ENCODE assay signal across 9 cellular contexts in the genomic region with DNA sequence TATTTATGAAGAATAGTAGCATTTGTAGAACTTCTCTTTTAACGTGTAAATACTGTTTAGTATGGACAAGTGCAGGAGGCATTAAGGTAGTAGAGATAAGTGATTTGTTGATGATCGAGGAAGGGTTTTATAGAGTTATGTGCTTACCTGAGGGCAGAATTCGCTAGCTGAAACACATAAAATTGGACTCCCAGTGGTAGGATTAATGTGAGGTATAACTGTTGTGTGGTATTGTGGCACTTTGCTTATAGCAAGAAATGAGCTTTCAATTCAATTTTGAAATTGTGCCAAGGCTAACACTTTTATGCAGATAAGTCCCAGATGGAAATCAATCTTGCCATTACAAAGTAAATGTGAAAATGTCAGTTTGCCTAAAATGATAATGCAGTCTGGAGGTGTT. TPM values are rescaled to one million over a fixed set of nuclear protein-coding genes. Genes with fewer than 3 reads are reported as not detected.
DNase-seq lines count a peak whose midpoint lies in the region; ATAC-seq, FAIRE-seq and TF ChIP-seq lines count a peak whose summit lies in the region.
"Had no signal": no experiment of that assay in that cellular context is flagged by ENCODE, and none has a peak within 500 bp of the region (broad histone marks: within the 10 kb centered on the region; RNA-seq: fewer than 3 reads in every experiment).

No MANE protein-coding gene starts in this region.

- no peak overlapping the region for H3K23ac ChIP-seq in mesendoderm (ENCODE audit: low read length)

- H3K79me1 ChIP-seq in mesendoderm (ENCODE audit: low read length), result peaks cover 9% of the 10 kb centered on the region

- no peak overlapping the region for H3K18ac ChIP-seq in mesendoderm (ENCODE audit: low read length)

- no peaks in the 10 kb centered on the region for H3K9me3 ChIP-seq in A549

- peak overlapping the region; percentile 86 for H3K4me2 ChIP-seq in A549
- peak overlapping the region; percentile 26 for H3K4me2 ChIP-seq in mesendoderm (ENCODE audit: low read length)

- no peak for TF ChIP-seq POLR2A in A549 (IDR thresholded peaks at IDR 0.05; ENCODE audit: low read length)

- no peaks in the 10 kb centered on the region for H3K36me3 ChIP-seq in mesendoderm (ENCODE audit: control insufficient read depth, insufficient read depth, low read length)

- POLR2A ChIA-PET in A549 (lab: Yijun Ruan, JAX), result no interaction called here

- H3K4ac ChIP-seq in mesendoderm (ENCODE audit: low read depth, low read length), result no peak overlapping the region

- no peaks in the 10 kb centered on the region for H3K27me3 ChIP-seq in mesendoderm (ENCODE audit: insufficient read depth, low read length, poor library complexity)

- H3K79me2 ChIP-seq in mesendoderm (ENCODE audit: control insufficient read depth, insufficient read depth, low read length), result peaks cover 31% of the 10 kb centered on the region

- DNase-seq in A549 (ENCODE audit: low read depth in 1 of 2, low spot score in 1 of 2), result no peak
- no peak for DNase-seq in HFF-Myc (ENCODE audit: extremely low read depth, low read depth)
- peak; percentile 11 for DNase-seq in astrocyte of the spinal cord (ENCODE audit: low read depth, low spot score)
- DNase-seq in mesendoderm, result no peak
- DNase-seq in retina, result no peak
- no peak for DNase-seq in AG08395 (ENCODE audit: low spot score)

- H3K9ac ChIP-seq in mesendoderm (ENCODE audit: low read length), result peak overlapping the region; percentile 35

- H3K4me3 ChIP-seq in A549 (peak overlapping the region; percentile 90), HFF-Myc (replicated peaks; ENCODE audit: low read depth, low read length) (peak overlapping the region; percentile 69), astrocyte of the spinal cord (ENCODE audit: low read depth, low read length) (peak overlapping the region; percentile 82), mesendoderm (ENCODE audit: low read length) (no peak overlapping the region)

- no peak for TF ChIP-seq EP300 in A549 (IDR thresholded peaks at IDR 0.05)

- in situ Hi-C loops in astrocyte of the spinal cord (cut with HindIII; ENCODE audit: low sequenced_read_pairs), result no loop called here

- H2BK15ac ChIP-seq in mesendoderm (replicated peaks; ENCODE audit: low read depth), result no peak overlapping the region

- no peak overlapping the region for H2BK120ac ChIP-seq in mesendoderm (ENCODE audit: low read depth, low read length)

- TF ChIP-seq CTCF in A549 (IDR thresholded peaks at IDR 0.05) (no peak), HFF-Myc (IDR thresholded peaks at IDR 0.05; ENCODE audit: low read depth, low read length, missing control alignments) (no peak), astrocyte of the spinal cord (IDR thresholded peaks at IDR 0.05; ENCODE audit: low read depth, low read length) (no peak)

- ATAC-seq in A549 (no peak), HG03025 (IDR thresholded peaks at IDR 0.05; ENCODE audit: low FRiP score, unreplicated experiment) (no peak), GM18520 (IDR thresholded peaks at IDR 0.05; ENCODE audit: unreplicated experiment) (no peak)

- no peak for FAIRE-seq in A549 (lab: Jason Lieb, UNC)
- FAIRE-seq: TTC549 had no signal

- no peak overlapping the region for H2BK5ac ChIP-seq in mesendoderm (ENCODE audit: low read length)

- no peak overlapping the region for H4K8ac ChIP-seq in mesendoderm (ENCODE audit: low read depth, low read length)

- WGBS in A549 (ENCODE audit: missing lambda C conversion rate), result 38% methylated on average over 3 of the region's 3 CpGs
- WGBS in mesendoderm (ENCODE audit: extremely low coverage, insufficient coverage, low lambda C conversion rate), result 100% methylated on average over 1 of the region's 3 CpGs

- peak overlapping the region in 1 of 2 experiments; percentile 95; a peak in 3 of 6 replicates for H3K27ac ChIP-seq in A549
- H3K27ac ChIP-seq in mesendoderm (ENCODE audit: low read depth, low read length), result no peak overlapping the region

- peak overlapping the region; percentile 73 for H3K56ac ChIP-seq in mesendoderm (ENCODE audit: low read length)

- H2AK5ac ChIP-seq in mesendoderm (ENCODE audit: low read length), result no peak overlapping the region

- CTCF ChIA-PET in A549 (lab: Yijun Ruan, JAX), result interaction anchor here (0.9 to 1.9 kb wide), 4 partner anchors 21 to 226 kb away, joined by 3 to 5 read pairs (median 4); no protein-coding TSS in a partner anchor

- H4K5ac ChIP-seq in mesendoderm (ENCODE audit: low read length), result no peak overlapping the region

- TF ChIP-seq RAD21 in A549 (conservative IDR thresholded peaks at IDR 0.05 in 1 of 2, IDR thresholded peaks at IDR 0.05 in 1 of 2), result no peak

- H3K4me1 ChIP-seq in A549 (peaks cover 38% of the 10 kb centered on the region; the same call in 2 of the 3 replicates), mesendoderm (ENCODE audit: control insufficient read depth, low read depth, low read length) (peaks cover 2% of the 10 kb centered on the region)

TF ChIP-seq in A549, 52 proteins besides CTCF, POLR2A, EP300 and RAD21:
- TF ChIP-seq NFE2L2 (conservative IDR thresholded peaks at IDR 0.05; ENCODE audit: low read length), result no peak
- TF ChIP-seq CHD4 (IDR thresholded peaks at IDR 0.05; ENCODE audit: borderline replicate concordance), result no peak
- no peak for TF ChIP-seq EHF (CRISPR knock-in tag; IDR thresholded peaks at IDR 0.05)
- no peak for TF ChIP-seq FOSB (CRISPR knock-in tag; IDR thresholded peaks at IDR 0.05)
- no peak for TF ChIP-seq ZSCAN20 (CRISPR knock-in tag; IDR thresholded peaks at IDR 0.05)
- TF ChIP-seq, protein P1, sequence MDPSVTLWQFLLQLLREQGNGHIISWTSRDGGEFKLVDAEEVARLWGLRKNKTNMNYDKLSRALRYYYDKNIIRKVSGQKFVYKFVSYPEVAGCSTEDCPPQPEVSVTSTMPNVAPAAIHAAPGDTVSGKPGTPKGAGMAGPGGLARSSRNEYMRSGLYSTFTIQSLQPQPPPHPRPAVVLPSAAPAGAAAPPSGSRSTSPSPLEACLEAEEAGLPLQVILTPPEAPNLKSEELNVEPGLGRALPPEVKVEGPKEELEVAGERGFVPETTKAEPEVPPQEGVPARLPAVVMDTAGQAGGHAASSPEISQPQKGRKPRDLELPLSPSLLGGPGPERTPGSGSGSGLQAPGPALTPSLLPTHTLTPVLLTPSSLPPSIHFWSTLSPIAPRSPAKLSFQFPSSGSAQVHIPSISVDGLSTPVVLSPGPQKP (IDR thresholded peaks at IDR 0.05; ENCODE audit: low read depth, low read length), result no peak
- TF ChIP-seq CEBPB (IDR thresholded peaks at IDR 0.05), result no peak
- no peak for TF ChIP-seq RNF2 (IDR thresholded peaks at IDR 0.05; ENCODE audit: borderline replicate concordance, low read depth)
- no peak for TF ChIP-seq PHF8 (IDR thresholded peaks at IDR 0.05; ENCODE audit: borderline replicate concordance, low read depth)

RNA-seq across cellular contexts. Expression of a gene that starts 1.2 kb away (rescaled TPM):
- polyA plus RNA-seq in A549 (2011; rRNA removed) (59.4 and 103 TPM in 2 replicates), A549 (2017; fragmentation: RNase III; extraction: RNeasy Plus Mini Kit Qiagen cat#74134 plus additional on column Dnase treatment) (75.7 to 82.3 TPM (median 75.7 TPM) in 3 replicates)
- polyA plus RNA-seq in A549 (2012; cell fraction: cytosol; rRNA removed), result 17.9 and 20.6 TPM in 2 replicates
- polyA plus RNA-seq in A549 (2012; cell fraction: nucleus; rRNA removed), result 4.4 and 6.7 TPM in 2 replicates
- polyA minus RNA-seq in A549 (2011; rRNA and poly(A)+ RNA removed), result 7.3 and 9.6 TPM in 2 replicates
- 40.5 TPM for polyA plus RNA-seq in mesendoderm (2013, experiment 1 of 2)
- 40.5 TPM for polyA plus RNA-seq in mesendoderm (2013, experiment 2 of 2)

RNA-seq across cellular contexts. Expression of a gene that starts 1.6 kb away (rescaled TPM):
- polyA plus RNA-seq in A549 (2011; rRNA removed) (111 and 126 TPM in 2 replicates), A549 (2017; fragmentation: RNase III; extraction: RNeasy Plus Mini Kit Qiagen cat#74134 plus additional on column Dnase treatment) (43.3 to 49.1 TPM (median 48.9 TPM) in 3 replicates)
- polyA plus RNA-seq in A549 (2012; cell fraction: cytosol; rRNA removed), result 27.6 and 27.8 TPM in 2 replicates
- polyA plus RNA-seq in A549 (2012; cell fraction: nucleus; rRNA removed), result 7.7 and 13.8 TPM in 2 replicates
- polyA minus RNA-seq in A549 (2011; rRNA and poly(A)+ RNA removed), result 23.1 and 25.6 TPM in 2 replicates
- 39.3 TPM for polyA plus RNA-seq in mesendoderm (2013, experiment 1 of 2)
- 39.2 TPM for polyA plus RNA-seq in mesendoderm (2013, experiment 2 of 2)

RNA-seq across cellular contexts. Expression of a gene that starts 26.5 kb away (rescaled TPM):
- polyA plus RNA-seq in A549 (2011; rRNA removed) (not detected in 2 replicates), A549 (2017; fragmentation: RNase III; extraction: RNeasy Plus Mini Kit Qiagen cat#74134 plus additional on column Dnase treatment) (not detected in 3 replicates)
- polyA plus RNA-seq in A549 (2012; cell fraction: cytosol; rRNA removed), result not detected in 2 replicates
- 0.04 TPM in 1 of 2 replicates, not detected in the other for polyA plus RNA-seq in A549 (2012; cell fraction: nucleus; rRNA removed)
- polyA minus RNA-seq in A549 (2011; rRNA and poly(A)+ RNA removed), result not detected in 2 replicates
- polyA plus RNA-seq in mesendoderm (2013, experiment 1 of 2), result 5.7 TPM
- 6.6 TPM for polyA plus RNA-seq in mesendoderm (2013, experiment 2 of 2)
